1 cellular context compared by ENCODE assay signal in genomic region chr1:153633747-153634665, GRCh38.
TF ChIP-seq lines count a peak whose summit lies in the region.

CHTOP (plus strand) TSS chr1:153634066; CDS start chr1:153636589, 2,523 bp downstream.

TF ChIP-seq in HepG2, 621 proteins besides CTCF, POLR2A, EP300 and RAD21 (continued from another document and continues in another):
- TF ChIP-seq REPIN1 (CRISPR knock-in tag; IDR thresholded peaks at IDR 0.05; ENCODE audit: borderline replicate concordance, low read depth), result peak; percentile 84
- peak; percentile 93 for TF ChIP-seq ZNF878 (CRISPR knock-in tag; IDR thresholded peaks at IDR 0.05)
- TF ChIP-seq MIER2 (CRISPR knock-in tag; IDR thresholded peaks at IDR 0.05), result no peak
- TF ChIP-seq ZNF274 (CRISPR knock-in tag; IDR thresholded peaks at IDR 0.05), result peak; percentile 51; the same call in 1 of the 2 replicates
- peak; percentile 91 for TF ChIP-seq ARNT2 (CRISPR knock-in tag; IDR thresholded peaks at IDR 0.05; ENCODE audit: low read depth)
- TF ChIP-seq HNRNPUL1 (IDR thresholded peaks at IDR 0.05; ENCODE audit: low read depth, low read length), result no peak
- 0 out of 2 replicates have a peak, but pooled peaks have one; percentile 31 for TF ChIP-seq ZNF761 (CRISPR knock-in tag; conservative IDR thresholded peaks at IDR 0.05)
- TF ChIP-seq CBX1 (IDR thresholded peaks at IDR 0.05; ENCODE audit: low read depth), result peak; percentile 7
- TF ChIP-seq GFI1 (CRISPR knock-in tag; IDR thresholded peaks at IDR 0.05; ENCODE audit: borderline replicate concordance), result peak; percentile 62; the same call in 1 of the 2 replicates
- TF ChIP-seq TAF15 (IDR thresholded peaks at IDR 0.05; ENCODE audit: low read depth, low read length, poor library complexity, severe bottlenecking), result peak; percentile 69
- peak; percentile 61 for TF ChIP-seq BCL3 (CRISPR knock-in tag; IDR thresholded peaks at IDR 0.05)
- peak; percentile 78; the same call in 1 of the 2 replicates for TF ChIP-seq ZNF782 (CRISPR knock-in tag; IDR thresholded peaks at IDR 0.05; ENCODE audit: borderline replicate concordance)
- no peak for TF ChIP-seq RARG (CRISPR knock-in tag; IDR thresholded peaks at IDR 0.05; ENCODE audit: low read depth)
- TF ChIP-seq EED (CRISPR knock-in tag; IDR thresholded peaks at IDR 0.05), result peak; percentile 65; the same call in 1 of the 2 replicates
- TF ChIP-seq PAWR (CRISPR knock-in tag; IDR thresholded peaks at IDR 0.05; ENCODE audit: borderline replicate concordance), result no peak
- peak; percentile 37; the same call in 1 of the 2 replicates for TF ChIP-seq FOXK2 (IDR thresholded peaks at IDR 0.05)
- peak; percentile 61; the same call in 1 of the 2 replicates for TF ChIP-seq ZBTB42 (CRISPR knock-in tag; IDR thresholded peaks at IDR 0.05)
- no peak for TF ChIP-seq USF2 (IDR thresholded peaks at IDR 0.05; ENCODE audit: low read depth, low read length)
- TF ChIP-seq USF2 (CRISPR knock-in tag; IDR thresholded peaks at IDR 0.05; ENCODE audit: borderline replicate concordance), result peak; percentile 48; the same call in 1 of the 2 replicates
- peak; percentile 22; the same call in 1 of the 2 replicates for TF ChIP-seq ETV5 (CRISPR knock-in tag; IDR thresholded peaks at IDR 0.05; ENCODE audit: borderline replicate concordance)
- TF ChIP-seq SP5 (CRISPR knock-in tag; IDR thresholded peaks at IDR 0.05; ENCODE audit: borderline replicate concordance, low read depth), result peak; percentile 77
- no peak for TF ChIP-seq SUZ12 (IDR thresholded peaks at IDR 0.05; ENCODE audit: low read depth, low read length)
- TF ChIP-seq ZSCAN5A (CRISPR knock-in tag; IDR thresholded peaks at IDR 0.05; ENCODE audit: borderline replicate concordance), result 0 out of 2 replicates have a peak, but pooled peaks have one; percentile 19
- peak; percentile 66; the same call in 1 of the 2 replicates for TF ChIP-seq ZNF816 (CRISPR knock-in tag; IDR thresholded peaks at IDR 0.05; ENCODE audit: borderline replicate concordance)
- peak; percentile 73 for TF ChIP-seq ZNF563 (CRISPR knock-in tag; IDR thresholded peaks at IDR 0.05)
- no peak for TF ChIP-seq HNF4A (CRISPR knock-in tag; IDR thresholded peaks at IDR 0.05)
- no peak for TF ChIP-seq RELA (CRISPR knock-in tag; IDR thresholded peaks at IDR 0.05)
- TF ChIP-seq MAX (IDR thresholded peaks at IDR 0.05), result peak; percentile 60; the same call in 1 of the 2 replicates
- no peak for TF ChIP-seq TERF1 (CRISPR knock-in tag; IDR thresholded peaks at IDR 0.05)
- TF ChIP-seq ZNF343 (CRISPR knock-in tag; IDR thresholded peaks at IDR 0.05), result no peak
- TF ChIP-seq SALL1 (CRISPR knock-in tag; IDR thresholded peaks at IDR 0.05), result peak; percentile 87
- peak in 1 of 2 experiments; percentile 86; a peak in 2 of 4 replicates for TF ChIP-seq ATF4 (CRISPR knock-in tag; IDR thresholded peaks at IDR 0.05)
- no peak; the same call in 1 of the 2 replicates for TF ChIP-seq ZNF768 (CRISPR knock-in tag; IDR thresholded peaks at IDR 0.05)
- no peak for TF ChIP-seq ZNF672 (CRISPR knock-in tag; IDR thresholded peaks at IDR 0.05)
- TF ChIP-seq SIX1 (CRISPR knock-in tag; IDR thresholded peaks at IDR 0.05; ENCODE audit: borderline replicate concordance), result no peak
- TF ChIP-seq PRPF4 (IDR thresholded peaks at IDR 0.05; ENCODE audit: low read depth, low read length, poor library complexity, severe bottlenecking), result peak; percentile 44
- no peak for TF ChIP-seq ZNF841 (CRISPR knock-in tag; IDR thresholded peaks at IDR 0.05; ENCODE audit: borderline replicate concordance)
- TF ChIP-seq CSRNP1 (CRISPR knock-in tag; IDR thresholded peaks at IDR 0.05), result peak; percentile 78; the same call in 1 of the 2 replicates
- TF ChIP-seq HCFC1 (IDR thresholded peaks at IDR 0.05; ENCODE audit: low read depth, low read length), result peak; percentile 32; the same call in 1 of the 2 replicates
- TF ChIP-seq MLX (CRISPR knock-in tag; IDR thresholded peaks at IDR 0.05), result peak; percentile 26; the same call in 1 of the 2 replicates
- peak; percentile 35; the same call in 1 of the 2 replicates for TF ChIP-seq SOX5 (CRISPR knock-in tag; IDR thresholded peaks at IDR 0.05; ENCODE audit: borderline replicate concordance)
- peak; percentile 79; the same call in 1 of the 2 replicates for TF ChIP-seq ZNF703 (CRISPR knock-in tag; IDR thresholded peaks at IDR 0.05; ENCODE audit: borderline replicate concordance)
- TF ChIP-seq SIN3B (IDR thresholded peaks at IDR 0.05; ENCODE audit: low read length), result no peak
- TF ChIP-seq ZSCAN20 (CRISPR knock-in tag; IDR thresholded peaks at IDR 0.05; ENCODE audit: borderline replicate concordance), result no peak
- TF ChIP-seq HBP1 (CRISPR knock-in tag; IDR thresholded peaks at IDR 0.05; ENCODE audit: low read depth), result no peak; the same call in 1 of the 2 replicates
- TF ChIP-seq ZNF224 (CRISPR knock-in tag; IDR thresholded peaks at IDR 0.05), result peak; percentile 87; the same call in 1 of the 2 replicates
- no peak; the same call in 1 of the 2 replicates for TF ChIP-seq SMAD9 (CRISPR knock-in tag; IDR thresholded peaks at IDR 0.05)
- TF ChIP-seq ZNF646 (CRISPR knock-in tag; IDR thresholded peaks at IDR 0.05), result no peak
- TF ChIP-seq NRL (CRISPR knock-in tag; IDR thresholded peaks at IDR 0.05; ENCODE audit: borderline replicate concordance), result peak; percentile 96
